9 cellular contexts compared by ENCODE assay signal in genomic region chr9:137620581-137620980, GRCh38. TPM values are rescaled to one million over a fixed set of nuclear protein-coding genes. Genes with fewer than 3 reads are reported as not detected.
DNase-seq lines count a peak whose midpoint lies in the region; ATAC-seq and TF ChIP-seq lines count a peak whose summit lies in the region.
"Had no signal": no experiment of that assay in that cellular context is flagged by ENCODE, and none has a peak within 500 bp of the region (broad histone marks: within the 10 kb centered on the region; RNA-seq: fewer than 3 reads in every experiment).

No MANE protein-coding gene starts in this region.

- H3K27me3 ChIP-seq in stomach smooth muscle (ENCODE audit: control insufficient read depth in 1 of 2, insufficient read depth in 2 of 2, low read length in 2 of 2): no peaks in the 10 kb centered on the region
- no peaks in the 10 kb centered on the region for H3K27me3 ChIP-seq in upper lobe of left lung
- H3K27me3 ChIP-seq: foreskin keratinocyte had no signal

- H3K4me3 ChIP-seq in fibroblast of the aortic adventitia (ENCODE audit: low read depth, low read length) (peak overlapping the region; percentile 80), stomach smooth muscle (ENCODE audit: low read length in 2 of 2) (peak overlapping the region in 1 of 2 donors; percentile 35), upper lobe of left lung (no peak overlapping the region)

- peak overlapping the region; percentile 22 for H3K27ac Mint-ChIP-seq in activated T-cell treated with anti-CD3 and anti-CD28 coated beads, Interleukin-2, amount 50 U/mL, for 72 hours
- no peak overlapping the region for H3K27ac Mint-ChIP-seq in activated CD4-positive, alpha-beta memory T cell treated with anti-CD3 and anti-CD28 coated beads for 36 hours

- ATAC-seq in activated T-cell treated with anti-CD3 and anti-CD28 coated beads, Interleukin-2, amount 50 U/mL, for 72 hours (replicated peaks in 1 of 2): no peak
- no peak for ATAC-seq in upper lobe of left lung (ENCODE audit: low FRiP score in 2 of 2)
- ATAC-seq: foreskin keratinocyte had no signal

- CTCF ChIA-PET in activated CD4-positive, alpha-beta memory T cell treated with anti-CD3 and anti-CD28 coated beads for 36 hours (lab: Charles Lee): no interaction called here

- H3K36me3 Mint-ChIP-seq in activated T-cell treated with anti-CD3 and anti-CD28 coated beads, Interleukin-2, amount 50 U/mL, for 72 hours (ENCODE audit: insufficient read depth in 2 of 2): peaks cover 0 to 7% of the 10 kb centered on the region in 2 donors
- peaks cover 8% of the 10 kb centered on the region for H3K36me3 Mint-ChIP-seq in activated CD4-positive, alpha-beta memory T cell treated with anti-CD3 and anti-CD28 coated beads for 36 hours

- intact Hi-C loops in activated CD4-positive, alpha-beta memory T cell treated with anti-CD3 and anti-CD28 coated beads for 36 hours (cut with micrococcal nuclease): loop anchor here (2.0 kb wide), 1 partner anchor 18 kb away; no protein-coding TSS in a partner anchor

- H3K27ac ChIP-seq in stomach smooth muscle (ENCODE audit: low read length) (no peak overlapping the region), upper lobe of left lung (peak overlapping the region in 1 of 4 donors; percentile 91)
- H3K27ac ChIP-seq: foreskin keratinocyte had no signal

- no peak for TF ChIP-seq POLR2A in upper lobe of left lung (IDR thresholded peaks at IDR 0.05)

- peaks cover 0 to 3% of the 10 kb centered on the region in 2 donors for H3K36me3 ChIP-seq in stomach smooth muscle (ENCODE audit: control insufficient read depth in 2 of 2, insufficient read depth in 2 of 2, low read length in 2 of 2)
- peaks cover 0 to 16% (median 6%) of the 10 kb centered on the region in 4 donors for H3K36me3 ChIP-seq in upper lobe of left lung

- no peak for DNase-seq in activated T-cell treated with anti-CD3 and anti-CD28 coated beads, Interleukin-2, amount 50 U/mL, for 72 hours
- DNase-seq in activated T-cell treated with anti-CD3 and anti-CD28 coated beads, Interleukin-2, amount 50 U/mL, for 48 hours: no peak
- no peak for DNase-seq in activated CD4-positive, alpha-beta memory T cell treated with anti-CD3 and anti-CD28 coated beads for 36 hours
- DNase-seq in fibroblast of the aortic adventitia (ENCODE audit: low read depth) (no peak), midbrain (lab: John Stamatoyannopoulos, UW) (no peak), SHP77 (lab: John Stamatoyannopoulos, UW) (no peak), upper lobe of left lung (no peak)
- DNase-seq: foreskin keratinocyte had no signal

- POLR2A ChIA-PET in activated CD4-positive, alpha-beta memory T cell treated with anti-CD3 and anti-CD28 coated beads for 36 hours (lab: Charles Lee): interaction anchor here (0.7 to 1.2 kb wide), 2 partner anchors 8 to 9 kb away, joined by 3 to 4 read pairs; no protein-coding TSS in a partner anchor

- peaks cover 31% of the 10 kb centered on the region for H3K4me1 ChIP-seq in stomach smooth muscle (ENCODE audit: control insufficient read depth, insufficient read depth, low read length)
- H3K4me1 ChIP-seq in upper lobe of left lung: peaks cover 36 to 74% (median 40%) of the 10 kb centered on the region in 4 donors
- H3K4me1 ChIP-seq: foreskin keratinocyte had no signal

- peaks cover 58% of the 10 kb centered on the region for H3K4me1 Mint-ChIP-seq in activated T-cell treated with anti-CD3 and anti-CD28 coated beads, Interleukin-2, amount 50 U/mL, for 72 hours (ENCODE audit: low read depth)
- H3K4me1 Mint-ChIP-seq in activated CD4-positive, alpha-beta memory T cell treated with anti-CD3 and anti-CD28 coated beads for 36 hours (ENCODE audit: low read depth): peaks cover 51% of the 10 kb centered on the region

- no peaks in the 10 kb centered on the region for H3K9me3 ChIP-seq in stomach smooth muscle (ENCODE audit: control insufficient read depth in 2 of 2, low read length in 2 of 2)
- no peaks in the 10 kb centered on the region for H3K9me3 ChIP-seq in upper lobe of left lung

- 62 to 70% methylated on average over 7 of the region's 7 CpGs for WGBS in upper lobe of left lung, 2 donors

- peak overlapping the region; percentile 87 to 94 for H3K4me3 Mint-ChIP-seq in activated T-cell treated with anti-CD3 and anti-CD28 coated beads, Interleukin-2, amount 50 U/mL, for 72 hours
- peak overlapping the region; percentile 4 for H3K4me3 Mint-ChIP-seq in activated CD4-positive, alpha-beta memory T cell treated with anti-CD3 and anti-CD28 coated beads for 36 hours

- TF ChIP-seq EP300 in upper lobe of left lung (IDR thresholded peaks at IDR 0.05): no peak

- H3K27me3 Mint-ChIP-seq in activated T-cell treated with anti-CD3 and anti-CD28 coated beads, Interleukin-2, amount 50 U/mL, for 72 hours (ENCODE audit: low read depth): no peaks in the 10 kb centered on the region
- H3K27me3 Mint-ChIP-seq in activated CD4-positive, alpha-beta memory T cell treated with anti-CD3 and anti-CD28 coated beads for 36 hours: no peaks in the 10 kb centered on the region

- TF ChIP-seq CTCF in fibroblast of the aortic adventitia (IDR thresholded peaks at IDR 0.05; ENCODE audit: insufficient read depth, low read length) (no peak), upper lobe of left lung (IDR thresholded peaks at IDR 0.05) (no peak)

- peak overlapping the region; percentile 2 to 58 for H3K9ac ChIP-seq in stomach smooth muscle (ENCODE audit: low read length in 2 of 2)

- no peaks in the 10 kb centered on the region for H3K9me3 Mint-ChIP-seq in activated T-cell treated with anti-CD3 and anti-CD28 coated beads, Interleukin-2, amount 50 U/mL, for 72 hours
- H3K9me3 Mint-ChIP-seq in activated CD4-positive, alpha-beta memory T cell treated with anti-CD3 and anti-CD28 coated beads for 36 hours: no peaks in the 10 kb centered on the region

RNA-seq across cellular contexts. Expression of gene EHMT1, which starts 1.8 kb away (rescaled TPM):
- 10 to 100 TPM; 67.5 to 69.3 TPM for total RNA-seq in activated T-cell treated with anti-CD3 and anti-CD28 coated beads, Interleukin-2, amount 50 U/mL, for 72 hours
- 10 to 100 TPM; 66.0 to 70.8 TPM for total RNA-seq in activated CD4-positive, alpha-beta memory T cell treated with anti-CD3 and anti-CD28 coated beads for 36 hours
- total RNA-seq in fibroblast of the aortic adventitia (ENCODE audit: low replicate concordance) (31.4 and 41.8 TPM in 2 replicates), upper lobe of left lung (100 to 1,000 TPM in 2 of 6 donors, 10 to 100 TPM in 4; 68.0 to 183 (median 83.6) TPM)

RNA-seq across cellular contexts. Expression of gene ARRDC1, which starts 15.1 kb away (rescaled TPM):
- total RNA-seq in activated T-cell treated with anti-CD3 and anti-CD28 coated beads, Interleukin-2, amount 50 U/mL, for 72 hours: 10 to 100 TPM; 45.3 to 47.2 TPM
- total RNA-seq in activated CD4-positive, alpha-beta memory T cell treated with anti-CD3 and anti-CD28 coated beads for 36 hours: 10 to 100 TPM; 38.2 to 40.5 TPM
- 1.8 and 15.0 TPM in 2 replicates for total RNA-seq in fibroblast of the aortic adventitia (ENCODE audit: low replicate concordance)
- 100 to 1,000 TPM in 3 of 6 donors, 10 to 100 TPM in 3; 74.9 to 202 (median 99.6) TPM for total RNA-seq in upper lobe of left lung

RNA-seq across cellular contexts. Expression of gene ZMYND19, which starts 30.3 kb away (rescaled TPM):
- 10 to 100 TPM; 27.4 to 34.5 TPM for total RNA-seq in activated T-cell treated with anti-CD3 and anti-CD28 coated beads, Interleukin-2, amount 50 U/mL, for 72 hours
- total RNA-seq in activated CD4-positive, alpha-beta memory T cell treated with anti-CD3 and anti-CD28 coated beads for 36 hours: 10 to 100 TPM; 39.7 to 42.6 TPM
- 5.1 and 15.5 TPM in 2 replicates for total RNA-seq in fibroblast of the aortic adventitia (ENCODE audit: low replicate concordance)
- total RNA-seq in upper lobe of left lung: 10 to 100 TPM; 10.2 to 28.3 (median 20.9) TPM

RNA-seq across cellular contexts. Expression of gene DPH7, which starts 41.9 kb away (rescaled TPM):
- 10 to 100 TPM; 32.8 to 41.9 TPM for total RNA-seq in activated T-cell treated with anti-CD3 and anti-CD28 coated beads, Interleukin-2, amount 50 U/mL, for 72 hours
- 10 to 100 TPM; 26.6 to 30.3 TPM for total RNA-seq in activated CD4-positive, alpha-beta memory T cell treated with anti-CD3 and anti-CD28 coated beads for 36 hours
- total RNA-seq in fibroblast of the aortic adventitia (ENCODE audit: low replicate concordance): 16.1 and 20.2 TPM in 2 replicates
- 100 to 1,000 TPM in 1 of 6 donors, 10 to 100 TPM in 5; 25.5 to 115 (median 42.4) TPM for total RNA-seq in upper lobe of left lung
